Comparison of ENCODE assay signal across 1 cellular context in the genomic region with DNA sequence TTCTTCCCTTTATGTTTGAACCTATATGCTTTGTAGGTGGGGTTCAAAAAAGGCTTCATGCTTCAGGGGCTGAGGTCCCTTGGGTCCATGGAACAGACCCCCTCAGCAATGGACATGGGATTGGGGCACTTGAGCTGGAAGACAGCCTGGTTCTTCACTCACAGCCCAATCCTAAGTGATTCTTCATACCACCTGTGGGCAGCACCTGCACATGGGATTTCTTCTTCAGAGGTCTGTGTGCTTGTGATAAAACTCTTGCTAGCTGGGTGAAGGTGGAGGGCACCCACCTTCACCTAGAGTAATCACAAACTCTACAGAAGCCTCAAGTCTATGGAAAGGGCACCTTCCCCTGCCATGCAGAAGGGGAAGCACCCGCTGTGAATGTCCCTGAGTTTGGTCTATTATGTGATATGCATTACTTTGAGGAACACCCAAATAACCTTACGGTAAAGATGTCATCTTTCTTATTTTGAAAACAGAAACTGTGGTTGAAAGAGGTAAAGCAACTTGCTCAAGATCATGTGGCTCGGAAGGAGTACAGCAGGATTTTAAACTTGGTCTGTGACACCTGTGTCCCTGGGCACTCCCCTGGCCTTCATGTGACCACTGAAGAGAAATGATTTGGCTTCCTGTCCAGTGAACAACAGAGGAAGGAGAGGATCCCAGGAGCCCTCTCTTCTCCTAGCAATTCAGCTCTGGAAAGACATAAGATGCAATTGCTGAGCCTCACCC.
TF ChIP-seq lines count a peak whose summit lies in the region.

No MANE protein-coding gene starts in this region.

TF ChIP-seq in A549, 52 proteins besides CTCF, POLR2A, EP300 and RAD21 (continued from another document):
- TF ChIP-seq BHLHE40 (IDR thresholded peaks at IDR 0.05; ENCODE audit: low read depth, low read length) = no peak
- no peak for TF ChIP-seq MAZ (IDR thresholded peaks at IDR 0.05; ENCODE audit: borderline replicate concordance, low read depth, low read length)
- TF ChIP-seq FOXS1 (CRISPR knock-in tag; IDR thresholded peaks at IDR 0.05) = no peak
- TF ChIP-seq FOSB (CRISPR knock-in tag; IDR thresholded peaks at IDR 0.05) = no peak
- no peak for TF ChIP-seq TFCP2L1 (CRISPR knock-in tag; IDR thresholded peaks at IDR 0.05)
- no peak for TF ChIP-seq RCOR1 (IDR thresholded peaks at IDR 0.05; ENCODE audit: low read depth, low read length)
- TF ChIP-seq HOXA7 (CRISPR knock-in tag; IDR thresholded peaks at IDR 0.05) = no peak
- TF ChIP-seq HDAC2 (IDR thresholded peaks at IDR 0.05) = no peak
- no peak for TF ChIP-seq CHD4 (IDR thresholded peaks at IDR 0.05; ENCODE audit: borderline replicate concordance)
- TF ChIP-seq HEYL (CRISPR knock-in tag; IDR thresholded peaks at IDR 0.05) = no peak
TF ChIP-seq in A549: peak in this region for 0.
